ENCODE assay signal across 35 cellular contexts in genomic region chr11:122795281-122795680, GRCh38. TPM values are rescaled to one million over a fixed set of nuclear protein-coding genes. Genes with fewer than 3 reads are reported as not detected.
"Had no signal": no experiment of that assay in that cellular context is flagged by ENCODE, and none has a peak within 500 bp of the region (broad histone marks: within the 10 kb centered on the region; RNA-seq: fewer than 3 reads in every experiment).

No MANE protein-coding gene starts in this region.

- ATAC-seq: activated T-cell treated with anti-CD3 and anti-CD28 coated beads, Interleukin-2, amount 50 U/mL, for 4 hours; activated T-helper 17 cell treated with anti-CD3 and anti-CD28 coated beads, Interleukin-2, amount 50 U/mL, for 72 hours; body of pancreas had no signal

- H3K4me3 Mint-ChIP-seq: activated B cell treated with CpG ODN at 0.5 μM for 24 hours; activated CD4-positive, alpha-beta memory T cell treated with anti-CD3 and anti-CD28 coated beads for 36 hours; activated CD4-positive, alpha-beta T cell treated with anti-CD3 and anti-CD28 coated beads, Interleukin-2, amount 10 ng/mL, durations not matched to agents 24 days and 14 days; activated CD8-positive, alpha-beta T cell treated with anti-CD3 and anti-CD28 coated beads for 36 hours; activated naive CD4-positive, alpha-beta T cell treated with anti-CD3 and anti-CD28 coated beads for 36 hours; activated naive CD8-positive, alpha-beta T cell treated with anti-CD3 and anti-CD28 coated beads for 36 hours; activated T-cell treated with anti-CD3 and anti-CD28 coated beads, Interleukin-2, amount 50 U/mL, for 4 hours; activated T-cell treated with anti-CD3 and anti-CD28 coated beads, Interleukin-2, amount 50 U/mL, for 72 hours; activated T-helper 1 cell treated with anti-CD3 and anti-CD28 coated beads, Interleukin-12 subunit alpha, Interleukin-12 subunit beta, Interleukin-2, Interleukin-4 antibody, amounts not matched to agents 30 ng/mL and 10 ng/mL and 1 ng/mL, durations not matched to agents 14 hours and 24 hours and 36 hours; activated T-helper 17 cell treated with anti-CD3 and anti-CD28 coated beads, Interleukin-2, amount 50 U/mL, for 72 hours; T-cell; T-helper 2 cell treated with Interferon-gamma antibody and Interleukin-4, amounts not matched to agents 5 μg/mL and 100 μg/mL, for 36 hours had no signal

- H3K4me1 Mint-ChIP-seq: activated CD4-positive, alpha-beta T cell treated with anti-CD3 and anti-CD28 coated beads, Interleukin-2, amount 10 ng/mL, durations not matched to agents 24 days and 14 days; activated T-helper 17 cell treated with anti-CD3 and anti-CD28 coated beads, Interleukin-2, amount 50 U/mL, for 72 hours had no signal

- H3K27ac Mint-ChIP-seq: activated B cell treated with CpG ODN at 0.5 μM for 24 hours; activated CD4-positive, alpha-beta memory T cell treated with anti-CD3 and anti-CD28 coated beads for 36 hours; activated CD4-positive, alpha-beta T cell treated with anti-CD3 and anti-CD28 coated beads, Interleukin-2, amount 10 ng/mL, durations not matched to agents 24 days and 14 days; activated CD8-positive, alpha-beta T cell treated with anti-CD3 and anti-CD28 coated beads for 36 hours; activated naive CD4-positive, alpha-beta T cell treated with anti-CD3 and anti-CD28 coated beads for 36 hours; activated naive CD4-positive, alpha-beta T cell treated with anti-CD3 and anti-CD28 coated beads, Interleukin-2, amount 50 U/mL, for 72 hours; activated naive CD8-positive, alpha-beta T cell treated with anti-CD3 and anti-CD28 coated beads for 36 hours; activated T-cell treated with anti-CD3 and anti-CD28 coated beads, Interleukin-2, amount 50 U/mL, for 72 hours; activated T-helper 1 cell treated with anti-CD3 and anti-CD28 coated beads, Interleukin-12 subunit alpha, Interleukin-12 subunit beta, Interleukin-2, Interleukin-4 antibody, amounts not matched to agents 30 ng/mL and 10 ng/mL and 1 ng/mL, durations not matched to agents 14 hours and 24 hours and 36 hours; activated T-helper 17 cell treated with anti-CD3 and anti-CD28 coated beads, Interleukin-2, amount 50 U/mL, for 72 hours; T-cell; T-helper 2 cell treated with Interferon-gamma antibody and Interleukin-4, amounts not matched to agents 5 μg/mL and 100 μg/mL, for 36 hours had no signal

- H3K27me3 ChIP-seq: adrenal gland, body of pancreas, brain microvascular endothelial cell, breast epithelium had no signal

- H3K36me3 ChIP-seq: breast epithelium had no signal

- H3K4me3 ChIP-seq: adrenal gland, body of pancreas, breast epithelium had no signal

- H3K27ac ChIP-seq: adrenal gland, body of pancreas, brain microvascular endothelial cell, breast epithelium, VCaP had no signal

- H3K4me1 ChIP-seq: adrenal gland, body of pancreas, breast epithelium had no signal

- DNase-seq: activated B cell treated with CpG ODN at 0.5 μM for 24 hours; activated CD4-positive, alpha-beta memory T cell treated with anti-CD3 and anti-CD28 coated beads for 36 hours; activated CD4-positive, alpha-beta T cell treated with anti-CD3 and anti-CD28 coated beads for 4 hours; activated CD4-positive, alpha-beta T cell treated with anti-CD3 and anti-CD28 coated beads, Interleukin-2, amount 10 ng/mL, durations not matched to agents 24 days and 14 days; activated CD4-positive, alpha-beta T cell treated with anti-CD3 and anti-CD28 coated beads, Interleukin-2, amount 50 U/mL, for 1 hour; activated CD4-positive, alpha-beta T cell treated with anti-CD3 and anti-CD28 coated beads, Interleukin-2, amount 50 U/mL, for 4 hours; activated CD4-positive, CD25-positive, alpha-beta regulatory T cell treated with anti-CD3 and anti-CD28 coated beads, Interleukin-2, amount 50 U/mL, for 72 hours; activated CD8-positive, alpha-beta memory T cell treated with anti-CD3 and anti-CD28 coated beads, Interleukin-2, amount 50 U/mL, for 4 hours; activated CD8-positive, alpha-beta T cell treated with anti-CD3 and anti-CD28 coated beads for 36 hours; activated effector memory CD4-positive, alpha-beta T cell treated with anti-CD3 and anti-CD28 coated beads, Interleukin-2, amount 50 U/mL, for 16 hours; activated gamma-delta T cell treated with Interleukin-2 at 50 U/mL for 16 hours; activated naive CD4-positive, alpha-beta T cell; activated naive CD4-positive, alpha-beta T cell treated with anti-CD3 and anti-CD28 coated beads for 36 hours; activated naive CD4-positive, alpha-beta T cell treated with anti-CD3 and anti-CD28 coated beads, Interleukin-2, amount 50 U/mL, for 16 hours; activated naive CD8-positive, alpha-beta T cell treated with anti-CD3 and anti-CD28 coated beads for 36 hours; activated T-cell treated with anti-CD3 and anti-CD28 coated beads for 4 hours; activated T-cell treated with anti-CD3 and anti-CD28 coated beads, Interleukin-2, amount 50 U/mL, for 1 hour; activated T-cell treated with anti-CD3 and anti-CD28 coated beads, Interleukin-2, amount 50 U/mL, for 4 hours; activated T-cell treated with anti-CD3 and anti-CD28 coated beads, Interleukin-2, amount 50 U/mL, for 72 hours; adrenal gland; amniotic stem cell; aorta; body of pancreas; brain microvascular endothelial cell; central memory CD4-positive, alpha-beta T cell; T-cell; T-helper 2 cell; T-helper 9 cell had no signal

- H3K27me3 Mint-ChIP-seq: activated B cell treated with CpG ODN at 0.5 μM for 24 hours; activated CD4-positive, alpha-beta memory T cell treated with anti-CD3 and anti-CD28 coated beads for 36 hours; activated CD4-positive, alpha-beta T cell treated with anti-CD3 and anti-CD28 coated beads, Interleukin-2, amount 10 ng/mL, durations not matched to agents 24 days and 14 days; activated CD8-positive, alpha-beta T cell treated with anti-CD3 and anti-CD28 coated beads for 36 hours; activated naive CD8-positive, alpha-beta T cell treated with anti-CD3 and anti-CD28 coated beads for 36 hours; activated T-helper 17 cell treated with anti-CD3 and anti-CD28 coated beads, Interleukin-2, amount 50 U/mL, for 72 hours; T-cell had no signal

- H3K9me3 ChIP-seq: adrenal gland, body of pancreas, breast epithelium had no signal

RNA-seq across cellular contexts. Expression of gene CRTAM, which starts 43.0 kb away (rescaled TPM):
- total RNA-seq: activated B cell treated with CpG ODN at 0.5 μM for 24 hours, astrocyte, body of pancreas had no signal
- polyA plus RNA-seq: aorta had no signal
